In genomic region chr22:41699264-41700104, GRCh38 we compare ENCODE assay signal across 8 cellular contexts. TPM values are rescaled to one million over a fixed set of nuclear protein-coding genes. Genes with fewer than 3 reads are reported as not detected.
A peak's percentile ranks its signal among the peaks of the same experiment; 100 is the strongest.
DNase-seq lines count a peak whose midpoint lies in the region; ATAC-seq, FAIRE-seq and TF ChIP-seq lines count a peak whose summit lies in the region.

Gene MEI1 (plus strand): TSS chr22:41699503. CDS start chr22:41699539, 36 bp downstream.

- H3K27ac ChIP-seq in left lung: no peak within 1 kb of the TSS

- no peak for FAIRE-seq in bronchial epithelial cell (lab: Jason Lieb, UNC)

- H3K9me3 ChIP-seq in left lung: no peaks in the 10 kb centered on the region

- H3K4me3 ChIP-seq in bronchial epithelial cell (ENCODE audit: low read depth, low read length) (no peak within 1 kb of the TSS), left lung (no peak within 1 kb of the TSS)

- H3K27me3 ChIP-seq in bronchial epithelial cell (ENCODE audit: control insufficient read depth, insufficient read depth, low read length) (no peaks in the 10 kb centered on the region), left lung (no peaks in the 10 kb centered on the region)

- no peak for TF ChIP-seq CTCF in bronchial epithelial cell (IDR thresholded peaks at IDR 0.05; ENCODE audit: insufficient read depth, low read length, severe bottlenecking)
- TF ChIP-seq CTCF in left lung (IDR thresholded peaks at IDR 0.05): no peak

- H3K4me1 ChIP-seq in left lung: peaks cover 10 to 19% of the 10 kb centered on the region in 2 donors

- intact Hi-C loops in left lung (cut with DNase I): no loop called here

- H3K36me3 ChIP-seq in bronchial epithelial cell (ENCODE audit: control insufficient read depth, insufficient read depth, low read length) (no peaks in the 10 kb centered on the region), left lung (peaks cover 0 to under 1% of the 10 kb centered on the region in 2 donors)

- DNase-seq in Daoy (ENCODE audit: low read depth): peak; percentile 44
- peak; percentile 52 for DNase-seq in bronchial epithelial cell (ENCODE audit: low read depth)
- DNase-seq in left lung: peak; percentile 86 to 95
- peak; percentile 89 to 90 for DNase-seq in stimulated activated CD4-positive, alpha-beta T cell treated with anti-CD3 and anti-CD28 coated beads, Interleukin-4, amount 100 ng/mL, for 48 hours (ENCODE audit: low read depth in 2 of 2)
- no peak for DNase-seq in NK-92 (lab: John Stamatoyannopoulos, UW; ENCODE audit: unreplicated experiment)
- DNase-seq in GDM1 (lab: John Stamatoyannopoulos, UW): no peak

- ATAC-seq in activated CD4-positive, CD25-positive, alpha-beta regulatory T cell treated with anti-CD3 and anti-CD28 coated beads, Interleukin-2, amount 50 U/mL, for 24 hours: peak; percentile 77 to 81
- ATAC-seq in left lung (peak; percentile 62), HG03442 (IDR thresholded peaks at IDR 0.05; ENCODE audit: unreplicated experiment) (no peak)

RNA-seq across cellular contexts. Expression of gene MEI1, which starts in this region (rescaled TPM):
- 0.42 and 0.63 TPM in 2 replicates for total RNA-seq in Daoy (2014; rRNA removed; shearing (Covaris generic))
- total RNA-seq in bronchial epithelial cell: 0.13 TPM in 1 of 2 replicates, not detected in the other
- total RNA-seq in left lung: 1 to 10 TPM; 3.9 to 7.9 TPM

Comparison
In these comparisons a context has a peak if more than half of its experiments do, and no peak if none do; other contexts are left out.
1. Peak in DNase-seq in Daoy; RNA of the gene not detected or under 1 TPM.
2. Peak in DNase-seq in bronchial epithelial cell; RNA of the gene not detected or under 1 TPM.
3. DNase-seq: peak in left lung (2 of 2) and stimulated activated CD4-positive, alpha-beta T cell treated with anti-CD3 and anti-CD28 coated beads, Interleukin-4, amount 100 ng/mL, for 48 hours (2 of 2); none in NK-92 (single experiment) and GDM1 (single experiment).